In the genomic region with DNA sequence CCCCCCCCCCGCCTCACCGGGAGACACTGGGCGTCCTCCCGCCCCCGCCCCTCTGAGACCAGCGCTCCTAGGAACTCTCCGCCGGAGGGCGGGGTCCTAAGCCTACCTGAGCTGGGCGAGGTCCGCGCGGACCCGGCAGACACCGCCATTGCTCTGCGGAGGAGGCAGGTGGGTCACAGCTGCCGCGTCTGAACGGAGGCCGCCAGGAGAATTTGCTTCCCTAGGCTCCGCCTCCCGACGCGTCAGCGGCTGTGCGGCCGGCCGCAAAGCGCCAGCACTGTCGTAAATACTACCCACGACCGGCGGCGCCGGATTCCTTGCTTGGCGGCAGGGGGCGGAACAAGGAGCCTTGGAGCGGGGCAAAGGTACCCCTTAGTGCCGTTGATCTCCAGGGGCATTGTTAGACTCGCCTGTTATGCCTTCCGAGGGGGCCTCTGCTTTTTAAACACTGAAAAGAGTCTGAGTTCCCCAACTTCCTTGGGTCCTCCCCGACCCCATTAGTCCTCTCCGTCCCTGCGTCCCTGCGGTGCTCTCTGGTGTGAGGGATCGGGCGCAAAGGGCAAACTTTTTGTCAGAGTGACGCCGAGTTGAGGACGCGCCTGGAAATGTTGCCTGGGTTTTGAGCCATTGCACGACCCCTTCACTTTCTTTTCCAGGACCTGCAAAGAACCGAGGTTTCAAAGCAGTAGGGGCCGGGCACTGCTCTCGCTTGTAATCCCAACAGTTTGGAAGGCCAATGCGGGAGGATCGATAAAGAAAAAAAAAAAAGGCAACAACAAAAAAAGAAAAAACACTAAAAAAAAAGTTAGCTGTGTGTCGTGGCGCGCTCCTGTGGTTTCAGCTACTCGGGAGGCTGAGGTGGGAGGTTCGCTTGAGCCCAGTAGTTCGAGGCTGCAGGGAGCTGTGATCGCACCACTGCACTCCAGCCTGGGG, we compare ENCODE assay signal across 8 cellular contexts. TPM values are rescaled to one million over a fixed set of nuclear protein-coding genes. Genes with fewer than 3 reads are reported as not detected.
DNase-seq lines count a peak whose midpoint lies in the region; ATAC-seq and TF ChIP-seq lines count a peak whose summit lies in the region.

Gene GGCX (minus strand): TSS at position 214 of the 933 bp plus-strand sequence. CDS start 65 bp downstream, at position 149.

- peaks cover 5 to 6% of the 10 kb centered on the region in 2 donors for H3K36me3 Mint-ChIP-seq in activated naive CD4-positive, alpha-beta T cell treated with anti-CD3 and anti-CD28 coated beads, Interleukin-2, amount 50 U/mL, for 72 hours
- H3K36me3 Mint-ChIP-seq in glutamatergic neuron (ENCODE audit: unreplicated experiment): no peaks in the 10 kb centered on the region
- H3K36me3 Mint-ChIP-seq in osteocyte (ENCODE audit: unreplicated experiment): peaks cover 9% of the 10 kb centered on the region

- TF ChIP-seq CTCF in GM10266 (IDR thresholded peaks at IDR 0.05; ENCODE audit: control insufficient read depth, insufficient read depth, low read depth, missing control alignments) (peak; percentile 7), glutamatergic neuron (IDR thresholded peaks at IDR 0.05; ENCODE audit: partially characterized antibody, unreplicated experiment) (no peak), osteocyte (IDR thresholded peaks at IDR 0.05) (peak; percentile 44), thoracic aorta (IDR thresholded peaks at IDR 0.05) (peak; percentile 34)

- H3K9me3 ChIP-seq in thoracic aorta: no peaks in the 10 kb centered on the region

- peak within 1 kb of the TSS; percentile 96 for H3K27ac Mint-ChIP-seq in activated naive CD4-positive, alpha-beta T cell treated with anti-CD3 and anti-CD28 coated beads, Interleukin-2, amount 50 U/mL, for 72 hours
- H3K27ac Mint-ChIP-seq in glutamatergic neuron (ENCODE audit: unreplicated experiment) (peak within 1 kb of the TSS; percentile 99), osteocyte (ENCODE audit: unreplicated experiment) (peak within 1 kb of the TSS; percentile 96)

- H3K4me1 ChIP-seq in thoracic aorta (ENCODE audit: control insufficient read depth in 1 of 2, low read depth in 2 of 2): peaks cover 9 to 22% of the 10 kb centered on the region in 2 donors

- DNase-seq in GM10266 (ENCODE audit: extremely low spot score) (peak; percentile 89), NCI-H1105 treated with DMSO at 0.1 percent for 48 hours (lab: John Stamatoyannopoulos, UW) (peak; percentile 95), SKM-1 treated with dmso at 0.1 percent for 144 hours (lab: John Stamatoyannopoulos, UW; ENCODE audit: unreplicated experiment) (peak; percentile 96), glutamatergic neuron (peak; percentile 96), osteocyte (ENCODE audit: extremely low spot score, unreplicated experiment) (peak; percentile 96), thoracic aorta (ENCODE audit: low spot score) (peak; percentile 81)
- peak; percentile 88 to 91 for DNase-seq in activated naive CD4-positive, alpha-beta T cell treated with anti-CD3 and anti-CD28 coated beads, Interleukin-2, amount 50 U/mL, for 72 hours (ENCODE audit: low spot score in 2 of 2)

- no peaks in the 10 kb centered on the region for H3K27me3 ChIP-seq in thoracic aorta (replicated peaks; ENCODE audit: insufficient read depth)

- H3K4me3 Mint-ChIP-seq in glutamatergic neuron (ENCODE audit: unreplicated experiment): peak within 1 kb of the TSS; percentile 99
- peak within 1 kb of the TSS; percentile 98 for H3K4me3 Mint-ChIP-seq in osteocyte (ENCODE audit: unreplicated experiment)

- H3K27me3 Mint-ChIP-seq in glutamatergic neuron (ENCODE audit: unreplicated experiment) (peaks cover 10% of the 10 kb centered on the region), osteocyte (ENCODE audit: unreplicated experiment) (no peaks in the 10 kb centered on the region)

- H3K27ac ChIP-seq in thoracic aorta: peak within 1 kb of the TSS; percentile 74 to 85

- H3K4me1 Mint-ChIP-seq in glutamatergic neuron (ENCODE audit: low read depth, unreplicated experiment) (peaks cover 9% of the 10 kb centered on the region), osteocyte (ENCODE audit: unreplicated experiment) (peaks cover 24% of the 10 kb centered on the region)

- peak; percentile 87 for ATAC-seq in HG02623 (IDR thresholded peaks at IDR 0.05; ENCODE audit: unreplicated experiment)
- ATAC-seq in activated naive CD4-positive, alpha-beta T cell treated with anti-CD3 and anti-CD28 coated beads, Interleukin-2, amount 50 U/mL, for 72 hours: peak; percentile 94 to 97
- peak; percentile 94 for ATAC-seq in thoracic aorta (ENCODE audit: insufficient number of reproducible peaks, low FRiP score, low read depth)

- no peaks in the 10 kb centered on the region for H3K9me3 Mint-ChIP-seq in activated naive CD4-positive, alpha-beta T cell treated with anti-CD3 and anti-CD28 coated beads, Interleukin-2, amount 50 U/mL, for 72 hours
- H3K9me3 Mint-ChIP-seq in glutamatergic neuron (ENCODE audit: unreplicated experiment) (peaks cover 8% of the 10 kb centered on the region), osteocyte (ENCODE audit: unreplicated experiment) (no peaks in the 10 kb centered on the region)

- peak within 1 kb of the TSS; percentile 98 for H3K4me3 ChIP-seq in thoracic aorta

- peaks cover 3% of the 10 kb centered on the region for H3K36me3 ChIP-seq in thoracic aorta

RNA-seq across cellular contexts. Expression of gene GGCX, which starts in this region (rescaled TPM):
- total RNA-seq in activated naive CD4-positive, alpha-beta T cell treated with anti-CD3 and anti-CD28 coated beads, Interleukin-2, amount 50 U/mL, for 72 hours: 10 to 100 TPM; 21.2 to 21.5 TPM
- total RNA-seq in glutamatergic neuron (ENCODE audit: unreplicated experiment) (49.6 TPM), osteocyte (58.2 and 59.6 TPM in 2 replicates), thoracic aorta (10 to 100 TPM; 28.4 to 38.4 TPM)

Comparison
In these comparisons a context has a peak if more than half of its experiments do, and no peak if none do; other contexts are left out.
1. Peak in every context shown above with its lines: DNase-seq, ATAC-seq, H3K4me3 ChIP-seq and H3K27ac ChIP-seq.